1 cellular context compared by ENCODE assay signal in the genomic region with DNA sequence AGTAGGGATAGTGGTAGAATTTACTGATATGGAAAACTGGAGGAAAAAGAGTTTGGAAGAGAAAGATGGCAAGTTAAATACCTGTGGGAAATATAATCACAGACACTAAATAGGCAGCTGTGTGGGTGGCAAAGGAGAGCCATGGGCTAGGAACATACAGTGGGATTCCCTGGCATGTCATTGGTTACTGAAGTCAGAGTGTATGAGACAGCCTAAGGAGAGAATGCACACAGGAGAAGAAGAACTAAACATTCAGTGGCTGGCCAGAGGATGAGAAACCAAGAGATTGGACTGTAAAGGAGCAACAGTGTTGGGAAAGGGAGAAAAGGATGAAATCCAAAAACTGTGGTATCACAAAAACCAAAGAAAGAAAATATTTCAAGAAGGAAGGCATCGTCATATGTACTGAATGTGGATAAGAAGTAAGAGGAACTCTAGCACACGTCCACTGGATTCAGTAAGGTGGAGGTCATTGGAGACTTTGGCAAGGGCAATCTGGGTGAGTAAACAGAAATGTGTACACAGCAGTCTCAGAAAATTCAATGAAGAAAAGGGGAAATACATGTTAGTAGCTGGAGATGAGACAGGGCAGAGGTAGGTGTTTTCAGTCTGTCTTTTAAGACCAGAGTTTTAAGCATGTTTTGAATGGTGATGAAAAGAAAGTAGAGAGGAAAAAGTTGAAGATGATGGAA.
A peak's percentile ranks its signal among the peaks of the same experiment; 100 is the strongest.
TF ChIP-seq lines count a peak whose summit lies in the region.

No MANE protein-coding gene starts in this region.

TF ChIP-seq in HepG2, 621 proteins besides CTCF, POLR2A, EP300 and RAD21 (continued from another document and continues in another):
- TF ChIP-seq, protein P1, sequence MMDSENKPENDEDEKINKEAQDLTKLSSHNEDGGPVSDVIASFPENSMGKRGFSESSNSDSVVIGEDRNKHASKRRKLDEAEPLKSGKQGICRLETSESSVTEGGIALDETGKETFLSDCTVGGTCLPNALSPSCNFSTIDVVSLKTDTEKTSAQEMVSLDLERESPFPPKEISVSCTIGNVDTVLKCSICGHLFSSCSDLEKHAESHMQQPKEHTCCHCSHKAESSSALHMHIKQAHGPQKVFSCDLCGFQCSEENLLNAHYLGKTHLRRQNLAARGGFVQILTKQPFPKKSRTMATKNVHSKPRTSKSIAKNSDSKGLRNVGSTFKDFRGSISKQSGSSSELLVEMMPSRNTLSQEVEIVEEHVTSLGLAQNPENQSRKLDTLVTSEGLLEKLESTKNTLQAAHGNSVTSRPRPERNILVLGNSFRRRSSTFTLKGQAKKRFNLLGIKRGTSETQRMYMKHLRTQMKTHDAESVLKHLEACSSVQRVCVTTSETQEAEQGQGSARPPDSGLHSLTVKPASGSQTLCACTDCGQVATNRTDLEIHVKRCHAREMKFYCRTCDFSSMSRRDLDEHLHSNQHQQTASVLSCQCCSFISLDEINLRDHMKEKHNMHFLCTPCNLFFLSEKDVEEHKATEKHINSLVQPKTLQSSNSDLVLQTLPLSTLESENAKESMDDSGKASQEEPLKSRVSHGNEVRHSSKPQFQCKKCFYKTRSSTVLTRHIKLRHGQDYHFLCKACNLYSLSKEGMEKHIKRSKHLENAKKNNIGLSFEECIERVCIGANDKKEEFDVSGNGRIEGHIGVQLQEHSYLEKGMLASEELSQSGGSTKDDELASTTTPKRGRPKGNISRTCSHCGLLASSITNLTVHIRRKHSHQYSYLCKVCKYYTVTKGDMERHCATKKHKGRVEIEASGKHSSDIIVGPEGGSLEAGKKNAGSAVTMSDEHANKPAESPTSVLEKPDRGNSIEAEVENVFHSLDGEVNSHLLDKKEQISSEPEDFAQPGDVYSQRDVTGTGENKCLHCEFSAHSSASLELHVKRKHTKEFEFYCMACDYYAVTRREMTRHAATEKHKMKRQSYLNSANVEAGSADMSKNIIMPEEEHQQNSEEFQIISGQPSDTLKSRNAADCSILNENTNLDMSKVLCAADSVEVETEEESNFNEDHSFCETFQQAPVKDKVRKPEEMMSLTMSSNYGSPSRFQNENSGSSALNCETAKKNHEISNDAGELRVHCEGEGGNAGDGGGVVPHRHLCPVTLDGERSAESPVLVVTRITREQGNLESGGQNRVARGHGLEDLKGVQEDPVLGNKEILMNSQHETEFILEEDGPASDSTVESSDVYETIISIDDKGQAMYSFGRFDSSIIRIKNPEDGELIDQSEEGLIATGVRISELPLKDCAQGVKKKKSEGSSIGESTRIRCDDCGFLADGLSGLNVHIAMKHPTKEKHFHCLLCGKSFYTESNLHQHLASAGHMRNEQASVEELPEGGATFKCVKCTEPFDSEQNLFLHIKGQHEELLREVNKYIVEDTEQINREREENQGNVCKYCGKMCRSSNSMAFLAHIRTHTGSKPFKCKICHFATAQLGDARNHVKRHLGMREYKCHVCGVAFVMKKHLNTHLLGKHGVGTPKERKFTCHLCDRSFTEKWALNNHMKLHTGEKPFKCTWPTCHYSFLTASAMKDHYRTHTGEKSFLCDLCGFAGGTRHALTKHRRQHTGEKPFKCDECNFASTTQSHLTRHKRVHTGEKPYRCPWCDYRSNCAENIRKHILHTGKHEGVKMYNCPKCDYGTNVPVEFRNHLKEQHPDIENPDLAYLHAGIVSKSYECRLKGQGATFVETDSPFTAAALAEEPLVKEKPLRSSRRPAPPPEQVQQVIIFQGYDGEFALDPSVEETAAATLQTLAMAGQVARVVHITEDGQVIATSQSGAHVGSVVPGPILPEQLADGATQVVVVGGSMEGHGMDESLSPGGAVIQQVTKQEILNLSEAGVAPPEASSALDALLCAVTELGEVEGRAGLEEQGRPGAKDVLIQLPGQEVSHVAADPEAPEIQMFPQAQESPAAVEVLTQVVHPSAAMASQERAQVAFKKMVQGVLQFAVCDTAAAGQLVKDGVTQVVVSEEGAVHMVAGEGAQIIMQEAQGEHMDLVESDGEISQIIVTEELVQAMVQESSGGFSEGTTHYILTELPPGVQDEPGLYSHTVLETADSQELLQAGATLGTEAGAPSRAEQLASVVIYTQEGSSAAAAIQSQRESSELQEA (CRISPR knock-in tag; IDR thresholded peaks at IDR 0.05; ENCODE audit: not compliant biosample characterization) = no peak
- TF ChIP-seq ZNF615 (CRISPR knock-in tag; IDR thresholded peaks at IDR 0.05; ENCODE audit: borderline replicate concordance) (no peak), ONECUT2 (CRISPR knock-in tag; IDR thresholded peaks at IDR 0.05) (peak; percentile 54; the same call in 1 of the 2 replicates), MEIS2 (CRISPR knock-in tag; IDR thresholded peaks at IDR 0.05) (no peak), HOXA3 (CRISPR knock-in tag; IDR thresholded peaks at IDR 0.05) (no peak), HMG20A (CRISPR knock-in tag; IDR thresholded peaks at IDR 0.05; ENCODE audit: borderline replicate concordance) (peak; percentile 59; the same call in 1 of the 2 replicates), SNRNP70 (IDR thresholded peaks at IDR 0.05; ENCODE audit: low read depth, low read length) (no peak), IRF2 (CRISPR knock-in tag; IDR thresholded peaks at IDR 0.05) (0 out of 2 replicates have a peak, but pooled peaks have one; percentile 16), ZNF570 (CRISPR knock-in tag; IDR thresholded peaks at IDR 0.05; ENCODE audit: borderline replicate concordance) (no peak), FOXA1 (IDR thresholded peaks at IDR 0.05) (0 out of 2 replicates have a peak, but pooled peaks have one; percentile 8), FOXA1 (CRISPR knock-in tag; IDR thresholded peaks at IDR 0.05) (peak; percentile 73), BCL6 (CRISPR knock-in tag; IDR thresholded peaks at IDR 0.05) (peak; percentile 93), ETV5 (CRISPR knock-in tag; IDR thresholded peaks at IDR 0.05; ENCODE audit: borderline replicate concordance) (peak; percentile 20; the same call in 1 of the 2 replicates), GATAD2A (CRISPR knock-in tag; IDR thresholded peaks at IDR 0.05) (peak; percentile 45; the same call in 1 of the 2 replicates), FOXA3 (CRISPR knock-in tag; IDR thresholded peaks at IDR 0.05) (peak; percentile 78), NBN (conservative IDR thresholded peaks at IDR 0.05) (no peak), GFI1 (CRISPR knock-in tag; IDR thresholded peaks at IDR 0.05; ENCODE audit: borderline replicate concordance) (peak; percentile 90), ZNF777 (CRISPR knock-in tag; IDR thresholded peaks at IDR 0.05) (no peak), HNRNPLL (IDR thresholded peaks at IDR 0.05; ENCODE audit: low read depth, low read length, poor library complexity, severe bottlenecking) (no peak), ETV6 (CRISPR knock-in tag; conservative IDR thresholded peaks at IDR 0.05) (no peak)
- TF ChIP-seq, protein P2, sequence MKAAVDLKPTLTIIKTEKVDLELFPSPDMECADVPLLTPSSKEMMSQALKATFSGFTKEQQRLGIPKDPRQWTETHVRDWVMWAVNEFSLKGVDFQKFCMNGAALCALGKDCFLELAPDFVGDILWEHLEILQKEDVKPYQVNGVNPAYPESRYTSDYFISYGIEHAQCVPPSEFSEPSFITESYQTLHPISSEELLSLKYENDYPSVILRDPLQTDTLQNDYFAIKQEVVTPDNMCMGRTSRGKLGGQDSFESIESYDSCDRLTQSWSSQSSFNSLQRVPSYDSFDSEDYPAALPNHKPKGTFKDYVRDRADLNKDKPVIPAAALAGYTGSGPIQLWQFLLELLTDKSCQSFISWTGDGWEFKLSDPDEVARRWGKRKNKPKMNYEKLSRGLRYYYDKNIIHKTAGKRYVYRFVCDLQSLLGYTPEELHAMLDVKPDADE (CRISPR knock-in tag; IDR thresholded peaks at IDR 0.05) = no peak
- TF ChIP-seq, protein P3, sequence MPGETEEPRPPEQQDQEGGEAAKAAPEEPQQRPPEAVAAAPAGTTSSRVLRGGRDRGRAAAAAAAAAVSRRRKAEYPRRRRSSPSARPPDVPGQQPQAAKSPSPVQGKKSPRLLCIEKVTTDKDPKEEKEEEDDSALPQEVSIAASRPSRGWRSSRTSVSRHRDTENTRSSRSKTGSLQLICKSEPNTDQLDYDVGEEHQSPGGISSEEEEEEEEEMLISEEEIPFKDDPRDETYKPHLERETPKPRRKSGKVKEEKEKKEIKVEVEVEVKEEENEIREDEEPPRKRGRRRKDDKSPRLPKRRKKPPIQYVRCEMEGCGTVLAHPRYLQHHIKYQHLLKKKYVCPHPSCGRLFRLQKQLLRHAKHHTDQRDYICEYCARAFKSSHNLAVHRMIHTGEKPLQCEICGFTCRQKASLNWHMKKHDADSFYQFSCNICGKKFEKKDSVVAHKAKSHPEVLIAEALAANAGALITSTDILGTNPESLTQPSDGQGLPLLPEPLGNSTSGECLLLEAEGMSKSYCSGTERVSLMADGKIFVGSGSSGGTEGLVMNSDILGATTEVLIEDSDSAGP (CRISPR knock-in tag; IDR thresholded peaks at IDR 0.05; ENCODE audit: borderline replicate concordance) = no peak
- TF ChIP-seq, protein P4, sequence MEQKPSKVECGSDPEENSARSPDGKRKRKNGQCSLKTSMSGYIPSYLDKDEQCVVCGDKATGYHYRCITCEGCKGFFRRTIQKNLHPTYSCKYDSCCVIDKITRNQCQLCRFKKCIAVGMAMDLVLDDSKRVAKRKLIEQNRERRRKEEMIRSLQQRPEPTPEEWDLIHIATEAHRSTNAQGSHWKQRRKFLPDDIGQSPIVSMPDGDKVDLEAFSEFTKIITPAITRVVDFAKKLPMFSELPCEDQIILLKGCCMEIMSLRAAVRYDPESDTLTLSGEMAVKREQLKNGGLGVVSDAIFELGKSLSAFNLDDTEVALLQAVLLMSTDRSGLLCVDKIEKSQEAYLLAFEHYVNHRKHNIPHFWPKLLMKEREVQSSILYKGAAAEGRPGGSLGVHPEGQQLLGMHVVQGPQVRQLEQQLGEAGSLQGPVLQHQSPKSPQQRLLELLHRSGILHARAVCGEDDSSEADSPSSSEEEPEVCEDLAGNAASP (CRISPR knock-in tag; IDR thresholded peaks at IDR 0.05; ENCODE audit: borderline replicate concordance) = peak; percentile 22; the same call in 1 of the 2 replicates
- TF ChIP-seq, protein P5, sequence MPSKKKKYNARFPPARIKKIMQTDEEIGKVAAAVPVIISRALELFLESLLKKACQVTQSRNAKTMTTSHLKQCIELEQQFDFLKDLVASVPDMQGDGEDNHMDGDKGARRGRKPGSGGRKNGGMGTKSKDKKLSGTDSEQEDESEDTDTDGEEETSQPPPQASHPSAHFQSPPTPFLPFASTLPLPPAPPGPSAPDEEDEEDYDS (CRISPR knock-in tag; IDR thresholded peaks at IDR 0.05) = no peak
- TF ChIP-seq, protein P6, sequence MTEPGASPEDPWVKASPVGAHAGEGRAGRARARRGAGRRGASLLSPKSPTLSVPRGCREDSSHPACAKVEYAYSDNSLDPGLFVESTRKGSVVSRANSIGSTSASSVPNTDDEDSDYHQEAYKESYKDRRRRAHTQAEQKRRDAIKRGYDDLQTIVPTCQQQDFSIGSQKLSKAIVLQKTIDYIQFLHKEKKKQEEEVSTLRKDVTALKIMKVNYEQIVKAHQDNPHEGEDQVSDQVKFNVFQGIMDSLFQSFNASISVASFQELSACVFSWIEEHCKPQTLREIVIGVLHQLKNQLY (CRISPR knock-in tag; IDR thresholded peaks at IDR 0.05) = no peak
- TF ChIP-seq, protein P7, sequence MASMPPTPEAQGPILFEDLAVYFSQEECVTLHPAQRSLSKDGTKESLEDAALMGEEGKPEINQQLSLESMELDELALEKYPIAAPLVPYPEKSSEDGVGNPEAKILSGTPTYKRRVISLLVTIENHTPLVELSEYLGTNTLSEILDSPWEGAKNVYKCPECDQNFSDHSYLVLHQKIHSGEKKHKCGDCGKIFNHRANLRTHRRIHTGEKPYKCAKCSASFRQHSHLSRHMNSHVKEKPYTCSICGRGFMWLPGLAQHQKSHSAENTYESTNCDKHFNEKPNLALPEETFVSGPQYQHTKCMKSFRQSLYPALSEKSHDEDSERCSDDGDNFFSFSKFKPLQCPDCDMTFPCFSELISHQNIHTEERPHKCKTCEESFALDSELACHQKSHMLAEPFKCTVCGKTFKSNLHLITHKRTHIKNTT (CRISPR knock-in tag; IDR thresholded peaks at IDR 0.05) = no peak
- TF ChIP-seq, protein P8, sequence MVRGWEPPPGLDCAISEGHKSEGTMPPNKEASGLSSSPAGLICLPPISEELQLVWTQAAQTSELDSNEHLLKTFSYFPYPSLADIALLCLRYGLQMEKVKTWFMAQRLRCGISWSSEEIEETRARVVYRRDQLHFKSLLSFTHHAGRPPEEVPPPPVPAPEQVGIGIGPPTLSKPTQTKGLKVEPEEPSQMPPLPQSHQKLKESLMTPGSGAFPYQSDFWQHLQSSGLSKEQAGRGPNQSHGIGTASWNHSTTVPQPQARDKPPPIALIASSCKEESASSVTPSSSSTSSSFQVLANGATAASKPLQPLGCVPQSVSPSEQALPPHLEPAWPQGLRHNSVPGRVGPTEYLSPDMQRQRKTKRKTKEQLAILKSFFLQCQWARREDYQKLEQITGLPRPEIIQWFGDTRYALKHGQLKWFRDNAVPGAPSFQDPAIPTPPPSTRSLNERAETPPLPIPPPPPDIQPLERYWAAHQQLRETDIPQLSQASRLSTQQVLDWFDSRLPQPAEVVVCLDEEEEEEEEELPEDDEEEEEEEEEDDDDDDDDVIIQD (CRISPR knock-in tag; IDR thresholded peaks at IDR 0.05; ENCODE audit: low read depth) = peak; percentile 16; the same call in 1 of the 2 replicates
- TF ChIP-seq, protein P9, sequence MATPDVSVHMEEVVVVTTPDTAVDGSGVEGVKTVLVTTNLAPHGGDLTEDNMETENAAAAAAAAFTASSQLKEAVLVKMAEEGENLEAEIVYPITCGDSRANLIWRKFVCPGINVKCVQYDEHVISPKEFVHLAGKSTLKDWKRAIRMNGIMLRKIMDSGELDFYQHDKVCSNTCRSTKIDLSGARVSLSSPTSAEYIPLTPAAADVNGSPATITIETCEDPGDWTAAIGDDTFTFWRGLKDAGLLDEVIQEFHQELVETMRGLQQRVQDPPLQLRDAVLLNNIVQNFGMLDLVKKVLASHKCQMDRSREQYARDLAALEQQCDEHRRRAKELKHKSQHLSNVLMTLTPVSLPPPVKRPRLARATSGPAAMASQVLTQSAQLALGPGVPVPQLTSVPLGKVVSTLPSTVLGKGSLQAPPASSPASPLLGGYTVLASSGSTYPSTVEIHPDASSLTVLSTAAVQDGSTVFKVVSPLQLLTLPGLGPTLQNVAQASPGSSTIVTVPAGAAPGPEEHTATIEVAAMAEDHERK (CRISPR knock-in tag; IDR thresholded peaks at IDR 0.05; ENCODE audit: low read depth) = no peak
- TF ChIP-seq, protein P10, sequence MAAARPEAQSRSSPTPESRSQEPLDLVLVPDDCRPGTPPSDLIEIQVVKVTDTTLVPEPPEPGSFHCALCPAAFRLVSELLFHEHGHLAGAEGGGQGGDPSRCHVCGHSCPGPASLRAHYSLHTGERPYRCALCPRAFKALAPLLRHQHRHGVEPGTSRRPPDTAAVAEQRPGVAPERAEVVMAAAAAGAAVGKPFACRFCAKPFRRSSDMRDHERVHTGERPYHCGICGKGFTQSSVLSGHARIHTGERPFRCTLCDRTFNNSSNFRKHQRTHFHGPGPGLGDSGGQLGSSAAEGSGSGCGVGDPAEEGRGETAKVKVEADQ (CRISPR knock-in tag; IDR thresholded peaks at IDR 0.05; ENCODE audit: borderline replicate concordance) = no peak
- TF ChIP-seq, protein P11, sequence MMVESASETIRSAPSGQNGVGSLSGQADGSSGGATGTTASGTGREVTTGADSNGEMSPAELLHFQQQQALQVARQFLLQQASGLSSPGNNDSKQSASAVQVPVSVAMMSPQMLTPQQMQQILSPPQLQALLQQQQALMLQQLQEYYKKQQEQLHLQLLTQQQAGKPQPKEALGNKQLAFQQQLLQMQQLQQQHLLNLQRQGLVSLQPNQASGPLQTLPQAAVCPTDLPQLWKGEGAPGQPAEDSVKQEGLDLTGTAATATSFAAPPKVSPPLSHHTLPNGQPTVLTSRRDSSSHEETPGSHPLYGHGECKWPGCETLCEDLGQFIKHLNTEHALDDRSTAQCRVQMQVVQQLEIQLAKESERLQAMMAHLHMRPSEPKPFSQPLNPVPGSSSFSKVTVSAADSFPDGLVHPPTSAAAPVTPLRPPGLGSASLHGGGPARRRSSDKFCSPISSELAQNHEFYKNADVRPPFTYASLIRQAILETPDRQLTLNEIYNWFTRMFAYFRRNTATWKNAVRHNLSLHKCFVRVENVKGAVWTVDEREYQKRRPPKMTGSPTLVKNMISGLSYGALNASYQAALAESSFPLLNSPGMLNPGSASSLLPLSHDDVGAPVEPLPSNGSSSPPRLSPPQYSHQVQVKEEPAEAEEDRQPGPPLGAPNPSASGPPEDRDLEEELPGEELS (CRISPR knock-in tag; IDR thresholded peaks at IDR 0.05) = 0 out of 2 replicates have a peak, but pooled peaks have one; percentile 56
